Comparison of ENCODE assay signal across 10 cellular contexts in the genomic region with DNA sequence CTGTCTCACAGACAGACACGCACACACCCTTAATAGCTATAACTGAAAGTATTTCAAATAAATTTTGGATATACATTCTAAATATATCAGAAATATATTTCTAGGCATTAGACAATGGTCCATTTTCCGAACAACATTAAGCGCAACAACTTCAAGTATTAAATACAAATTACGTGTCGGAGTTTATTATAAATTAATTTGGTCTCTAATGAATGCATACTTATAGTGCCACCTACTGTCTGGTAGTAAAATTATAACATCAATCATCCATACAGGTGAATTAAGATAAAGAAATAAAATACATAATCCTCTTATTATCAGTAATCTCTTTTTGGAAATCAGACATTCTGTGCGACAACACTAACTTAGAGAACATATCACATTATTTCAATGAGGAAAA. TPM values are rescaled to one million over a fixed set of nuclear protein-coding genes. Genes with fewer than 3 reads are reported as not detected.
DNase-seq lines count a peak whose midpoint lies in the region; ATAC-seq and TF ChIP-seq lines count a peak whose summit lies in the region.
"Had no signal": no experiment of that assay in that cellular context is flagged by ENCODE, and none has a peak within 500 bp of the region (broad histone marks: within the 10 kb centered on the region; RNA-seq: fewer than 3 reads in every experiment).

No MANE protein-coding gene starts in this region.

- no peak overlapping the region for H2AK5ac ChIP-seq in mesenchymal stem cell (ENCODE audit: low read length, severe bottlenecking)

- no peak overlapping the region for H3K23ac ChIP-seq in mesenchymal stem cell (ENCODE audit: low read length in 2 of 2)

- H3K4me1 ChIP-seq in left ventricle myocardium inferior (peaks cover 10% of the 10 kb centered on the region), right cardiac atrium (ENCODE audit: control insufficient read depth, insufficient read depth, low read length) (peaks cover 2% of the 10 kb centered on the region), mesenchymal stem cell (ENCODE audit: control insufficient read depth, insufficient read depth, low read depth, low read length) (peaks cover 2% of the 10 kb centered on the region)

- no peaks in the 10 kb centered on the region for H3K79me1 ChIP-seq in mesenchymal stem cell (replicated peaks; ENCODE audit: low read length, poor library complexity, severe bottlenecking)

- H3K9me3 ChIP-seq in left ventricle myocardium inferior (replicated peaks), result peaks cover 8% of the 10 kb centered on the region
- H3K9me3 ChIP-seq in right cardiac atrium (ENCODE audit: control insufficient read depth, low read length), result no peaks in the 10 kb centered on the region
- no peaks in the 10 kb centered on the region for H3K9me3 ChIP-seq in SU-DHL-6 (ENCODE audit: insufficient read depth, low read length)
- peaks cover 4% of the 10 kb centered on the region for H3K9me3 ChIP-seq in mesenchymal stem cell (ENCODE audit: control insufficient read depth, low read length)

- no peak overlapping the region for H3K14ac ChIP-seq in mesenchymal stem cell (ENCODE audit: low read length in 2 of 2)

- no peak overlapping the region for H3K4me3 ChIP-seq in left ventricle myocardium inferior
- H3K4me3 ChIP-seq in right cardiac atrium (ENCODE audit: low read length), result no peak overlapping the region
- no peak overlapping the region for H3K4me3 ChIP-seq in SU-DHL-6 (ENCODE audit: insufficient read depth, low read length, poor library complexity, severe bottlenecking)
- no peak overlapping the region for H3K4me3 ChIP-seq in mesenchymal stem cell (ENCODE audit: insufficient read depth in 1 of 2, low read depth in 1 of 2, low read length in 2 of 2)

- H3F3A ChIP-seq in SU-DHL-6 (ENCODE audit: insufficient read depth), result no peaks in the 10 kb centered on the region

- no peaks in the 10 kb centered on the region for H3K27me3 ChIP-seq in left ventricle myocardium inferior (ENCODE audit: low read depth)
- no peaks in the 10 kb centered on the region for H3K27me3 ChIP-seq in right cardiac atrium (ENCODE audit: control insufficient read depth, insufficient read depth)
- no peaks in the 10 kb centered on the region for H3K27me3 ChIP-seq in SU-DHL-6 (ENCODE audit: low read length)
- H3K27me3 ChIP-seq in mesenchymal stem cell (ENCODE audit: control insufficient read depth in 1 of 2, insufficient read depth in 1 of 2, low read length in 2 of 2), result no peaks in the 10 kb centered on the region

- H3K4me2 ChIP-seq in SU-DHL-6 (ENCODE audit: low read depth, low read length, poor library complexity, severe bottlenecking) (no peak overlapping the region), mesenchymal stem cell (ENCODE audit: low read length, poor library complexity, severe bottlenecking) (no peak overlapping the region)

- no peak overlapping the region for H4K8ac ChIP-seq in mesenchymal stem cell (ENCODE audit: low read length)

- H3K18ac ChIP-seq in mesenchymal stem cell (ENCODE audit: low read depth in 1 of 2, low read length in 2 of 2), result no peak overlapping the region

- no peaks in the 10 kb centered on the region for H3K79me2 ChIP-seq in SU-DHL-6 (ENCODE audit: insufficient read depth, low read length)

- no peak overlapping the region for H4K91ac ChIP-seq in mesenchymal stem cell (ENCODE audit: low read length)

- H2BK120ac ChIP-seq in mesenchymal stem cell (ENCODE audit: low read depth, low read length), result no peak overlapping the region

- H3K9me2 ChIP-seq in SU-DHL-6 (replicated peaks; ENCODE audit: insufficient read depth, low read length), result no peaks in the 10 kb centered on the region; the same call in 1 of the 2 replicates

- H2AFZ ChIP-seq in SU-DHL-6 (ENCODE audit: low read depth, low read length, severe bottlenecking), result no peak overlapping the region
- H2AFZ ChIP-seq in mesenchymal stem cell (ENCODE audit: low read depth, low read length), result no peak overlapping the region

- no peak overlapping the region for H2BK12ac ChIP-seq in mesenchymal stem cell (ENCODE audit: low read length in 2 of 2)

- H3K4ac ChIP-seq in mesenchymal stem cell (ENCODE audit: low read depth in 1 of 2, low read length in 2 of 2), result no peak overlapping the region

- DNase-seq in left ventricle myocardium inferior (no peak), right cardiac atrium (no peak), iris pigment epithelial cell (ENCODE audit: low read depth) (peak; percentile 9), mesenchymal stem cell (no peak), ecto neural progenitor cell (ENCODE audit: low spot score) (no peak), DMS79 (lab: John Stamatoyannopoulos, UW) (no peak)
- DNase-seq: activated naive CD8-positive, alpha-beta T cell treated with anti-CD3 and anti-CD28 coated beads, Interleukin-2, amount 50 U/mL, for 24 hours; GF-D8 had no signal

- H2BK15ac ChIP-seq in mesenchymal stem cell (ENCODE audit: low read depth, poor library complexity, severe bottlenecking), result no peak overlapping the region

- intact Hi-C loops in left ventricle myocardium inferior (cut with micrococcal nuclease), result loop anchor here (2.0 kb wide), 1 partner anchor 322 kb away; no protein-coding TSS in a partner anchor
- intact Hi-C loops in right cardiac atrium (cut with DNase I), result loop anchor here in 1 of 4 donors (5.0 kb wide), 1 partner anchor 322 kb away; no protein-coding TSS in a partner anchor

- H4K20me1 ChIP-seq in SU-DHL-6 (ENCODE audit: low read depth, low read length), result no peaks in the 10 kb centered on the region

- ATAC-seq in right cardiac atrium, result no peak
- no peak for ATAC-seq in GM19397 (IDR thresholded peaks at IDR 0.05; ENCODE audit: unreplicated experiment)
- ATAC-seq: activated naive CD8-positive, alpha-beta T cell treated with anti-CD3 and anti-CD28 coated beads, Interleukin-2, amount 50 U/mL, for 24 hours had no signal

- H3K27ac ChIP-seq in left ventricle myocardium inferior (replicated peaks) (no peak overlapping the region), right cardiac atrium (ENCODE audit: low read length) (no peak overlapping the region), SU-DHL-6 (ENCODE audit: low read depth, low read length) (no peak overlapping the region), mesenchymal stem cell (ENCODE audit: low read length, poor library complexity, severe bottlenecking) (no peak overlapping the region)

- H3K36me3 ChIP-seq in left ventricle myocardium inferior (no peaks in the 10 kb centered on the region), SU-DHL-6 (ENCODE audit: low read length) (no peaks in the 10 kb centered on the region), mesenchymal stem cell (ENCODE audit: control insufficient read depth in 1 of 2, insufficient read depth in 2 of 2, low read depth in 1 of 2, low read length in 2 of 2) (no peaks in the 10 kb centered on the region)

- H3K9ac ChIP-seq in SU-DHL-6 (ENCODE audit: low read length), result no peak overlapping the region
- no peak overlapping the region for H3K9ac ChIP-seq in mesenchymal stem cell (ENCODE audit: low read length)

- 46% methylated on average over 6 of the region's 6 CpGs for WGBS in right cardiac atrium
- WGBS in mesenchymal stem cell, result 59% methylated on average over 1 of the region's 6 CpGs

- no peak overlapping the region for H2BK5ac ChIP-seq in mesenchymal stem cell (ENCODE audit: low read depth, low read length, poor library complexity, severe bottlenecking)

- TF ChIP-seq CTCF in left ventricle myocardium inferior (IDR thresholded peaks at IDR 0.05; ENCODE audit: borderline replicate concordance) (peak; percentile 67), SU-DHL-6 (IDR thresholded peaks at IDR 0.05; ENCODE audit: insufficient read depth, low read length, poor library complexity, severe bottlenecking) (peak; percentile 25)

RNA-seq across cellular contexts. Expression of a gene that starts 27.2 kb away (rescaled TPM):
- 34.8 TPM for total RNA-seq in left ventricle myocardium inferior
- 10 to 100 TPM; 43.2 to 60.0 (median 45.7) TPM for total RNA-seq in right cardiac atrium
- 50.0 TPM for polyA plus RNA-seq in right cardiac atrium
- 24.0 TPM for polyA plus RNA-seq in mesenchymal stem cell (2013, experiment 1 of 2)
- 25.4 TPM for polyA plus RNA-seq in mesenchymal stem cell (2013, experiment 2 of 2)
